ENCODE assay signal across 9 cellular contexts in genomic region chr9:113574381-113575262, GRCh38.
A peak's percentile ranks its signal among the peaks of the same experiment; 100 is the strongest.
DNase-seq lines count a peak whose midpoint lies in the region; ATAC-seq and TF ChIP-seq lines count a peak whose summit lies in the region.
"Had no signal": no experiment of that assay in that cellular context is flagged by ENCODE, and none has a peak within 500 bp of the region (broad histone marks: within the 10 kb centered on the region; RNA-seq: fewer than 3 reads in every experiment).

No MANE protein-coding gene starts in this region.

- DNase-seq in AG10803 (ENCODE audit: low read depth) (peak; percentile 37), NB4 (ENCODE audit: low read depth) (peak; percentile 23), choroid plexus epithelial cell (ENCODE audit: low read depth) (peak; percentile 39), mesenteric fat pad (ENCODE audit: low spot score) (peak; percentile 77), anterior cingulate cortex (lab: John Stamatoyannopoulos, UW) (no peak), SW480 (ENCODE audit: low spot score) (no peak)
- no peak for DNase-seq in stimulated activated CD4-positive, alpha-beta T cell treated with anti-CD3 and anti-CD28 coated beads, Interleukin-4, amount 100 ng/mL, for 24 hours
- DNase-seq: NCI-H1092 had no signal

- TF ChIP-seq POLR2A in NB4 (IDR thresholded peaks at IDR 0.05; ENCODE audit: extremely low read depth, insufficient read length), result no peak

- H3K4me3 ChIP-seq in AG10803 (ENCODE audit: low read length) (no peak overlapping the region), NB4 (ENCODE audit: low read depth, low read length) (no peak overlapping the region), choroid plexus epithelial cell (ENCODE audit: low read depth, low read length) (no peak overlapping the region)

- no peak for ATAC-seq in HG03045 (IDR thresholded peaks at IDR 0.05; ENCODE audit: unreplicated experiment)

- TF ChIP-seq CTCF in AG10803 (conservative IDR thresholded peaks at IDR 0.05; ENCODE audit: low read length), result no peak
- no peak for TF ChIP-seq CTCF in NB4 (IDR thresholded peaks at IDR 0.05; ENCODE audit: low read depth, low read length)
- no peak for TF ChIP-seq CTCF in choroid plexus epithelial cell (conservative IDR thresholded peaks at IDR 0.05; ENCODE audit: low read depth, low read length)

Comparison
In these comparisons a context has a peak if more than half of its experiments do, and no peak if none do; other contexts are left out.
1. DNase-seq: peak in AG10803 (single experiment), NB4 (single experiment), choroid plexus epithelial cell (single experiment) and mesenteric fat pad (single experiment); none in stimulated activated CD4-positive, alpha-beta T cell treated with anti-CD3 and anti-CD28 coated beads, Interleukin-4, amount 100 ng/mL, for 24 hours (single experiment), anterior cingulate cortex (0 of 58) and SW480 (single experiment).